ENCODE assay signal across 9 cellular contexts in genomic region chr7:114358911-114359310, GRCh38. TPM values are rescaled to one million over a fixed set of nuclear protein-coding genes. Genes with fewer than 3 reads are reported as not detected.
"Had no signal": no experiment of that assay in that cellular context is flagged by ENCODE, and none has a peak within 500 bp of the region (broad histone marks: within the 10 kb centered on the region; RNA-seq: fewer than 3 reads in every experiment).

No MANE protein-coding gene starts in this region.

- DNase-seq: GM23248, GOT3, H7, H9, HCEC 1CT, HFFc6 had no signal

- H3K4me3 ChIP-seq: GM23248, GM23338, HAP-1 had no signal

- H3K4me1 ChIP-seq: HAP-1 had no signal

- H3K9me3 ChIP-seq: HAP-1 had no signal

- ATAC-seq: GM23338, HCT116 had no signal

- H3K36me3 ChIP-seq: HAP-1 had no signal

- H3K27ac ChIP-seq: GM23248 had no signal

RNA-seq across cellular contexts. Expression of gene FOXP2, which starts 55.7 kb away (rescaled TPM):
- total RNA-seq: H9 had no signal
